30 cellular contexts compared by ENCODE assay signal in the genomic region with DNA sequence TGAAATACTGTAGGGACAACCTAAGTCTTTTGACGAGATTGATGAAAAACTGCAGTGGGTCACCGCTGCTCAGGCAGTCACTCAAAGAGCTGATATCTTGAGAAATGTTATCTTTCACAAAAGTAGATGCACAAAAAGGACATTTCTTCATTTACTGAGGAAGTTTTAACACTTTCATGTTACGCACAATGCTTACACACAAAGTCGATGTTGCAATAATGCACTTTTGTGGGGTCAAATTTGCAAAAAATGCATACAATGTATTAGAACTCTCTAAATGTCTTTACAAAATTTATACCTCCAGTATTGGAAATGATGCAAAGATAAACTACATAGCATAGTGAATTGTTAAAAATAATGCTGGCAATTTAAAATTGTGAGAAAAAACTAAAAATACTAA. TPM values are rescaled to one million over a fixed set of nuclear protein-coding genes. Genes with fewer than 3 reads are reported as not detected.
"Had no signal": no experiment of that assay in that cellular context is flagged by ENCODE, and none has a peak within 500 bp of the region (broad histone marks: within the 10 kb centered on the region; RNA-seq: fewer than 3 reads in every experiment).

No MANE protein-coding gene starts in this region.

- H3K4me1 ChIP-seq: ascending aorta, Peyer's patch, SJCRH30 had no signal

- H3K4me3 ChIP-seq: ascending aorta, cardiac muscle cell, Peyer's patch, SJCRH30, SK-N-MC had no signal

- DNase-seq: activated CD4-positive, alpha-beta T cell treated with anti-CD3 and anti-CD28 coated beads for 36 hours; activated CD4-positive, alpha-beta T cell treated with anti-CD3 and anti-CD28 coated beads, Interleukin-2, amount 10 ng/mL, durations not matched to agents 7 days and 5 days; activated CD4-positive, alpha-beta T cell treated with anti-CD3 and anti-CD28 coated beads, Interleukin-2, amount 50 U/mL, for 48 hours; activated CD8-positive, alpha-beta T cell treated with anti-CD3 and anti-CD28 coated beads, Interleukin-2, amount 10 ng/mL, durations not matched to agents 7 days and 5 days; activated gamma-delta T cell; activated naive CD4-positive, alpha-beta T cell treated with Interleukin-2 at 50 U/mL for 16 hours; activated naive CD8-positive, alpha-beta T cell treated with anti-CD3 and anti-CD28 coated beads, Interleukin-2, amount 10 ng/mL, durations not matched to agents 7 days and 5 days; activated T-cell treated with anti-CD3 and anti-CD28 coated beads, Interleukin-2, amount 50 U/mL, for 24 hours; amygdala; MM.1S; NCI-H1092; NCI-H1436 treated with DMSO at 0.1 percent for 48 hours; NCI-H1694 treated with DMSO at 0.1 percent for 48 hours; NCI-H2029; NCI-H345; NCI-H524 treated with DMSO at 0.1 percent for 48 hours; PC-3; Peyer's patch; RPMI8226; SJCRH30 had no signal

- H3K27me3 ChIP-seq: ascending aorta, cardiac muscle cell, Peyer's patch, SJCRH30 had no signal

- H3K27ac ChIP-seq: ascending aorta, cardiac muscle cell, KMS-11, Peyer's patch, SJCRH30, SK-N-MC had no signal

- H3K9me3 ChIP-seq: ascending aorta, Peyer's patch, SJCRH30 had no signal

- H3K36me3 ChIP-seq: ascending aorta, cardiac muscle cell, Peyer's patch, SJCRH30 had no signal

RNA-seq across cellular contexts. Expression of a gene that starts 16.2 kb away (rescaled TPM):
- total RNA-seq: activated CD4-positive, alpha-beta T cell treated with anti-CD3 and anti-CD28 coated beads for 36 hours; activated CD4-positive, alpha-beta T cell treated with anti-CD3 and anti-CD28 coated beads, Interleukin-2, amount 10 ng/mL, durations not matched to agents 7 days and 5 days; activated CD8-positive, alpha-beta T cell treated with anti-CD3 and anti-CD28 coated beads, Interleukin-2, amount 10 ng/mL, durations not matched to agents 7 days and 5 days; activated naive CD8-positive, alpha-beta T cell treated with anti-CD3 and anti-CD28 coated beads, Interleukin-2, amount 10 ng/mL, durations not matched to agents 7 days and 5 days; activated T-helper 2 cell treated with anti-CD3 and anti-CD28 coated beads, Interferon-gamma antibody, Interleukin-2, Interleukin-4, amounts not matched to agents 10 μg/mL and 5 μg/mL and 100 μg/mL, durations not matched to agents 14 hours and 24 hours and 36 hours; ascending aorta; cardiac muscle cell; chondrocyte; LHCN-M2; NCI-H460; PC-3; Peyer's patch; SJCRH30; WTC11 had no signal
- polyA plus RNA-seq: adipose tissue, cardiac muscle cell had no signal
